ENCODE assay signal across 26 cellular contexts in the genomic region with DNA sequence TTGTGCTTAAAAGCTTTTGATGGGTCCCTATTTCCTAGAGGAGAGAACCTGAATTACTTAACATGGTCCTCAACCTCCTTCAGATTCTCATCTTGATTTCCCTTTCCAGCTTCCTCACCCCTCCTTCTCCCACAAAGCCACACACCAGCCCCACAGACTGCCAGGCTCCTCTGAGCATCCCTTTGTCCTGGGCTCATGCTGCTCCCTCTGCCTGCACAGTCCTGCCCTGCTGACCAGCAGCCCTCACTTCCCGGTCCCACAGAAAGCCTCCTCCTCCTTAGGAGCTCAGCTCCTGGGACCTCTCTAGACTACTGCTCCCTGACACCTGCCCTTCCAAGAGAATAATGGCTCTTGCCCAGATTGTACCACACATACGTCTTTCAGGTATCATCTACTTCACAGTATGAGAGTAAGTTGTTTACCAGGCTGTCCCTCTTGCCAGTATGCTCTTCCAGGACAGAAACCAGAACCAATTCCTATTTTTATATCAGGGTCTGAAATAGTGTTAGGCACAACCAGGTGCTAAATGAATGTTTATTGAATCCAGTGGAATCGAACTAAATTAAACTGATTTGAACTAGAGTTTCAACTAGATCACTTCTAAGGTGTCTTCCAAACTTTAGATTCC.
DNase-seq lines count a peak whose midpoint lies in the region; ATAC-seq, FAIRE-seq and TF ChIP-seq lines count a peak whose summit lies in the region.
"Had no signal": no experiment of that assay in that cellular context is flagged by ENCODE, and none has a peak within 500 bp of the region (broad histone marks: within the 10 kb centered on the region; RNA-seq: fewer than 3 reads in every experiment).

No MANE protein-coding gene starts in this region.

- TF ChIP-seq CTCF in GM23338 (conservative IDR thresholded peaks at IDR 0.05; ENCODE audit: low read depth in 2 of 2) = no peak
- TF ChIP-seq CTCF in pancreas (IDR thresholded peaks at IDR 0.05) = no peak

- ATAC-seq in GM23338 (peak; percentile 91), pancreas (no peak)
- ATAC-seq: left ventricle myocardium superior; SK-N-SH treated with all-trans-retinoic acid at 6 μM for 48 hours; stimulated activated naive CD8-positive, alpha-beta T cell treated with anti-CD3 and anti-CD28 coated beads, Interleukin-15, amount 100 ng/mL, for 72 hours had no signal

- intact Hi-C loops in pancreas (cut with DNase I) = no loop called here

- H3K36me3 Mint-ChIP-seq in GM23338 (ENCODE audit: low read depth) = no peaks in the 10 kb centered on the region
- H3K36me3 Mint-ChIP-seq: CD14-positive monocyte, immature natural killer cell had no signal

- H3F3A ChIP-seq in GM23338 (replicated peaks; ENCODE audit: low read depth) = no peaks in the 10 kb centered on the region

- H3K9me2 ChIP-seq in GM23338 (ENCODE audit: insufficient read depth) = no peaks in the 10 kb centered on the region

- H3K27me3 ChIP-seq in GM23338 (ENCODE audit: insufficient read depth) (no peaks in the 10 kb centered on the region), pancreas (no peaks in the 10 kb centered on the region)
- H3K27me3 ChIP-seq: adrenal gland, heart right ventricle, neutrophil had no signal

- FAIRE-seq in pancreas (lab: Jason Lieb, UNC) = no peak

- H3K9me3 Mint-ChIP-seq in GM23338 = no peaks in the 10 kb centered on the region; the same call in 2 of the 3 replicates
- H3K9me3 Mint-ChIP-seq: stimulated activated naive CD8-positive, alpha-beta T cell treated with anti-CD3 and anti-CD28 coated beads, Interleukin-15, amount 100 ng/mL, for 72 hours; T-helper 2 cell treated with Interferon-gamma antibody and Interleukin-4, amounts not matched to agents 5 μg/mL and 100 μg/mL, for 36 hours had no signal

- DNase-seq in GM23338 (ENCODE audit: low spot score) = peak; percentile 24
- peak; percentile 4 for DNase-seq in astrocyte of the hippocampus (ENCODE audit: low read depth, low spot score)
- DNase-seq in medulla oblongata (ENCODE audit: extremely low spot score) = peak; percentile 80
- peak; percentile 71 for DNase-seq in putamen (ENCODE audit: low spot score)
- DNase-seq in pancreas = no peak
- no peak for DNase-seq in activated CD4-positive, alpha-beta T cell treated with anti-CD3 and anti-CD28 coated beads, Interleukin-2, amount 50 U/mL, for 1 hour
- no peak for DNase-seq in Kasumi-1 (lab: John Stamatoyannopoulos, UW)
- DNase-seq: activated CD4-positive, alpha-beta T cell treated with anti-CD3 and anti-CD28 coated beads, Interleukin-2, amount 50 U/mL, for 4 hours; activated CD8-positive, alpha-beta memory T cell treated with anti-CD3 and anti-CD28 coated beads, Interleukin-2, amount 50 U/mL, for 48 hours; adrenal gland; dermis blood vessel endothelial cell; heart right ventricle; immature natural killer cell; IMR-90; left ventricle myocardium superior; MM.1S; NCI-H1417 treated with DMSO at 0.1 percent for 48 hours; NCI-H2171; NCI-H526 treated with DMSO at 0.1 percent for 48 hours; RPMI8226; stimulated activated CD4-positive, alpha-beta T cell treated with anti-CD3 and anti-CD28 coated beads, Interleukin-12 subunit alpha, Interleukin-12 subunit beta, amount 100 ng/mL, for 4 hours; stimulated activated naive CD8-positive, alpha-beta T cell treated with anti-CD3 and anti-CD28 coated beads, Interleukin-15, amount 100 ng/mL, for 72 hours had no signal

- no peaks in the 10 kb centered on the region for H3K79me2 ChIP-seq in GM23338 (replicated peaks; ENCODE audit: insufficient read depth)

- H3K4me3 Mint-ChIP-seq in GM23338 = no peak overlapping the region
- H3K4me3 Mint-ChIP-seq: CD14-positive monocyte; immature natural killer cell; stimulated activated naive CD8-positive, alpha-beta T cell treated with anti-CD3 and anti-CD28 coated beads, Interleukin-15, amount 100 ng/mL, for 72 hours; T-helper 2 cell treated with Interferon-gamma antibody and Interleukin-4, amounts not matched to agents 5 μg/mL and 100 μg/mL, for 36 hours had no signal

- no peak overlapping the region for H3K4me3 ChIP-seq in GM23338
- H3K4me3 ChIP-seq in pancreas = no peak overlapping the region
- H3K4me3 ChIP-seq: adrenal gland, heart right ventricle had no signal

- no peaks in the 10 kb centered on the region for H3K4me1 ChIP-seq in GM23338 (ENCODE audit: insufficient read depth)
- no peaks in the 10 kb centered on the region for H3K4me1 ChIP-seq in pancreas
- H3K4me1 ChIP-seq: adrenal gland, heart right ventricle had no signal

- peaks cover 6% of the 10 kb centered on the region for H3K27me3 Mint-ChIP-seq in GM23338 (ENCODE audit: insufficient read depth, low read depth, poor library complexity)
- H3K27me3 Mint-ChIP-seq: stimulated activated naive CD8-positive, alpha-beta T cell treated with anti-CD3 and anti-CD28 coated beads, Interleukin-15, amount 100 ng/mL, for 72 hours had no signal

- H3K27ac Mint-ChIP-seq in GM23338 = no peak overlapping the region
- H3K27ac Mint-ChIP-seq: immature natural killer cell; T-helper 2 cell treated with Interferon-gamma antibody and Interleukin-4, amounts not matched to agents 5 μg/mL and 100 μg/mL, for 36 hours had no signal

- H3K4me2 ChIP-seq in GM23338 = no peak overlapping the region

- H3K27ac ChIP-seq in GM23338 (ENCODE audit: low read depth) (no peak overlapping the region), pancreas (no peak overlapping the region)
- H3K27ac ChIP-seq: adrenal gland, heart right ventricle, neutrophil had no signal

- H3K36me3 ChIP-seq in GM23338 (ENCODE audit: insufficient read depth) (no peaks in the 10 kb centered on the region), pancreas (no peaks in the 10 kb centered on the region)
- H3K36me3 ChIP-seq: adrenal gland, heart right ventricle, neutrophil had no signal

- no peaks in the 10 kb centered on the region for H4K20me1 ChIP-seq in GM23338 (replicated peaks; ENCODE audit: insufficient read depth)

- H3K4me1 Mint-ChIP-seq in GM23338 = no peaks in the 10 kb centered on the region
- H3K4me1 Mint-ChIP-seq: CD14-positive monocyte; immature natural killer cell; stimulated activated naive CD8-positive, alpha-beta T cell treated with anti-CD3 and anti-CD28 coated beads, Interleukin-15, amount 100 ng/mL, for 72 hours had no signal

- 43 to 49% methylated on average over 3 of the region's 3 CpGs for WGBS in pancreas, 2 donors

- H3K9me3 ChIP-seq in pancreas = no peaks in the 10 kb centered on the region
- H3K9me3 ChIP-seq: adrenal gland, neutrophil had no signal

- no peak overlapping the region for H2AFZ ChIP-seq in GM23338

TF ChIP-seq in GM23338, 12 proteins besides CTCF, POLR2A, EP300 and RAD21 (continues in another document):
- TF ChIP-seq CREB1 (CRISPR knock-in tag; IDR thresholded peaks at IDR 0.05; ENCODE audit: low read depth) (no peak), ZNF331 (CRISPR knock-in tag; IDR thresholded peaks at IDR 0.05; ENCODE audit: low read depth) (no peak), POLR2AphosphoS5 (IDR thresholded peaks at IDR 0.05; ENCODE audit: low read depth) (no peak), STAT1 (IDR thresholded peaks at IDR 0.05; ENCODE audit: unreplicated experiment) (no peak), EZH2phosphoT487 (IDR thresholded peaks at IDR 0.05; ENCODE audit: unreplicated experiment) (no peak)

Comparison
In these comparisons a context has a peak if more than half of its experiments do, and no peak if none do; other contexts are left out.
1. DNase-seq: peak in GM23338 (single experiment), astrocyte of the hippocampus (single experiment), medulla oblongata (single experiment) and putamen (single experiment); none in pancreas (0 of 6), activated CD4-positive, alpha-beta T cell treated with anti-CD3 and anti-CD28 coated beads, Interleukin-2, amount 50 U/mL, for 1 hour (single experiment) and Kasumi-1 (0 of 2).